In genomic region chr11:93059074-93059957, GRCh38 we compare ENCODE assay signal across 18 cellular contexts.
DNase-seq lines count a peak whose midpoint lies in the region; ATAC-seq, FAIRE-seq and TF ChIP-seq lines count a peak whose summit lies in the region.
"Had no signal": no experiment of that assay in that cellular context is flagged by ENCODE, and none has a peak within 500 bp of the region (broad histone marks: within the 10 kb centered on the region; RNA-seq: fewer than 3 reads in every experiment).

No MANE protein-coding gene starts in this region.

- peaks cover 12% of the 10 kb centered on the region for H3K4me1 Mint-ChIP-seq in activated CD4-positive, alpha-beta T cell treated with anti-CD3 and anti-CD28 coated beads for 36 hours
- no peaks in the 10 kb centered on the region for H3K4me1 Mint-ChIP-seq in T-cell

- peak overlapping the region; percentile 7 to 53; a peak in 4 of 6 replicates for H3K27ac ChIP-seq in A549
- no peak overlapping the region for H3K27ac ChIP-seq in HEK293 (ENCODE audit: extremely low read depth, low read depth, low read length)
- no peak overlapping the region for H3K27ac ChIP-seq in SK-N-MC
- H3K27ac ChIP-seq: lower lobe of right lung, psoas muscle, suprapubic skin had no signal

- H3K27me3 Mint-ChIP-seq in activated CD4-positive, alpha-beta T cell treated with anti-CD3 and anti-CD28 coated beads for 36 hours, result peaks cover 9% of the 10 kb centered on the region
- peaks cover 4 to 5% of the 10 kb centered on the region in 2 donors for H3K27me3 Mint-ChIP-seq in T-cell

- H3K4me3 ChIP-seq in A549 (no peak overlapping the region), HEK293 (ENCODE audit: low read depth, low read length) (no peak overlapping the region), SK-N-MC (no peak overlapping the region), fibroblast of villous mesenchyme (ENCODE audit: low read depth, low read length) (no peak overlapping the region)
- H3K4me3 ChIP-seq: lower lobe of right lung, psoas muscle, suprapubic skin had no signal

- WGBS in A549 (ENCODE audit: missing lambda C conversion rate), result 72% methylated on average over 6 of the region's 6 CpGs

- no peak for TF ChIP-seq CTCF in A549 (IDR thresholded peaks at IDR 0.05)
- no peak for TF ChIP-seq CTCF in HEK293 (tag by site-specific recombination; IDR thresholded peaks at IDR 0.05)
- no peak for TF ChIP-seq CTCF in fibroblast of villous mesenchyme (IDR thresholded peaks at IDR 0.05; ENCODE audit: insufficient read depth, low read depth, low read length)

- POLR2A ChIA-PET in A549 (lab: Yijun Ruan, JAX) (no interaction called here), HEK293 (lab: Yijun Ruan, JAX) (no interaction called here), T-cell (lab: Charles Lee) (no interaction called here)
- POLR2A ChIA-PET in activated CD4-positive, alpha-beta T cell treated with anti-CD3 and anti-CD28 coated beads for 36 hours (lab: Charles Lee), result no interaction called here

- intact Hi-C loops in activated CD4-positive, alpha-beta T cell treated with anti-CD3 and anti-CD28 coated beads for 36 hours (cut with DNase I, micrococcal nuclease), result loop anchor here (10.0 kb wide), 2 partner anchors 95 to 485 kb away; partner anchors contain the start of genes MTNR1B (in 1 of the 2) and SMCO4 (in 1 of the 2)

- H3K4me1 ChIP-seq in A549 (peaks cover 24% of the 10 kb centered on the region), HEK293 (ENCODE audit: control insufficient read depth, insufficient read depth, low read length) (peaks cover 3% of the 10 kb centered on the region)
- H3K4me1 ChIP-seq: lower lobe of right lung, psoas muscle, suprapubic skin had no signal

- CTCF ChIA-PET in A549 (lab: Yijun Ruan, JAX), result interaction anchor here (1.4 kb wide), 1 partner anchor 30 kb away, joined by 3 read pairs; no protein-coding TSS in a partner anchor
- CTCF ChIA-PET in HEK293 (lab: Yijun Ruan, JAX), result no interaction called here
- CTCF ChIA-PET in activated CD4-positive, alpha-beta T cell treated with anti-CD3 and anti-CD28 coated beads for 36 hours (lab: Charles Lee), result interaction anchor here (0.8 to 1.2 kb wide), 2 partner anchors 26 to 506 kb away, joined by 3 read pairs; no protein-coding TSS in a partner anchor
- CTCF ChIA-PET in T-cell (lab: Charles Lee), result no interaction called here

- no peak overlapping the region for H3K27ac Mint-ChIP-seq in activated CD4-positive, alpha-beta T cell treated with anti-CD3 and anti-CD28 coated beads for 36 hours
- H3K27ac Mint-ChIP-seq in T-cell, result no peak overlapping the region
- H3K27ac Mint-ChIP-seq: activated CD4-positive, alpha-beta T cell treated with anti-CD3 and anti-CD28 coated beads, Interleukin-2, amount 10 ng/mL, durations not matched to agents 24 days and 14 days; IgD-negative memory B cell had no signal

- H3K36me3 ChIP-seq in HEK293 (ENCODE audit: control insufficient read depth in 2 of 2, insufficient read depth in 1 of 2, low read length in 2 of 2) (no peaks in the 10 kb centered on the region), SK-N-MC (ENCODE audit: insufficient read depth, low read length) (no peaks in the 10 kb centered on the region)
- H3K36me3 ChIP-seq: lower lobe of right lung, suprapubic skin had no signal

- no peak overlapping the region for H3K4me2 ChIP-seq in A549

- no peak for TF ChIP-seq RAD21 in A549 (conservative IDR thresholded peaks at IDR 0.05 in 1 of 2, IDR thresholded peaks at IDR 0.05 in 1 of 2)

- no peak for TF ChIP-seq EP300 in A549 (IDR thresholded peaks at IDR 0.05)

- ATAC-seq in A549 (no peak), HG03175 (IDR thresholded peaks at IDR 0.05; ENCODE audit: unreplicated experiment) (no peak), T-cell (replicated peaks in 1 of 4) (no peak)
- ATAC-seq in activated CD4-positive, alpha-beta T cell treated with anti-CD3 and anti-CD28 coated beads for 36 hours, result no peak
- ATAC-seq: lower lobe of right lung, psoas muscle had no signal

- no peak for TF ChIP-seq POLR2A in A549 (IDR thresholded peaks at IDR 0.05; ENCODE audit: low read length)

- no peak overlapping the region for H3K4me3 Mint-ChIP-seq in activated CD4-positive, alpha-beta T cell treated with anti-CD3 and anti-CD28 coated beads for 36 hours
- no peak overlapping the region for H3K4me3 Mint-ChIP-seq in T-cell
- H3K4me3 Mint-ChIP-seq: activated CD4-positive, alpha-beta T cell treated with anti-CD3 and anti-CD28 coated beads, Interleukin-2, amount 10 ng/mL, durations not matched to agents 24 days and 14 days; IgD-negative memory B cell had no signal

- no peaks in the 10 kb centered on the region for H3K36me3 Mint-ChIP-seq in activated CD4-positive, alpha-beta T cell treated with anti-CD3 and anti-CD28 coated beads for 36 hours (ENCODE audit: low read depth)
- no peaks in the 10 kb centered on the region for H3K36me3 Mint-ChIP-seq in T-cell
- H3K36me3 Mint-ChIP-seq: IgD-negative memory B cell had no signal

- H3K9me3 ChIP-seq in A549 (peaks cover 5% of the 10 kb centered on the region; the same call in 2 of the 3 replicates), HEK293 (ENCODE audit: control insufficient read depth, insufficient read depth, low read depth, low read length) (no peaks in the 10 kb centered on the region), SK-N-MC (ENCODE audit: low read depth, low read length) (no peaks in the 10 kb centered on the region)
- H3K9me3 ChIP-seq: lower lobe of right lung, psoas muscle, suprapubic skin had no signal

- no peak for DNase-seq in A549 (ENCODE audit: low read depth in 1 of 2, low spot score in 1 of 2)
- peak; percentile 22 for DNase-seq in SK-N-MC (ENCODE audit: low read depth, low spot score)
- peak; percentile 97 for DNase-seq in fibroblast of villous mesenchyme (ENCODE audit: low read depth)
- no peak for DNase-seq in activated CD4-positive, alpha-beta T cell treated with anti-CD3 and anti-CD28 coated beads for 36 hours
- no peak for DNase-seq in NCI-H1694 (lab: John Stamatoyannopoulos, UW)
- no peak for DNase-seq in T-cell
- DNase-seq: activated CD4-positive, alpha-beta T cell treated with anti-CD3 and anti-CD28 coated beads, Interleukin-2, amount 10 ng/mL, durations not matched to agents 24 days and 14 days; activated effector memory CD4-positive, alpha-beta T cell treated with Interleukin-2 at 50 U/mL for 16 hours; cortex of kidney; H7; head of caudate nucleus; lower lobe of right lung; NCI-H82; psoas muscle had no signal

- no peak for FAIRE-seq in A549 (lab: Jason Lieb, UNC)

- no peak overlapping the region for H3K9ac ChIP-seq in SK-N-MC (ENCODE audit: insufficient read length)

- H3K9me3 Mint-ChIP-seq in activated CD4-positive, alpha-beta T cell treated with anti-CD3 and anti-CD28 coated beads for 36 hours (ENCODE audit: low read depth), result peaks cover 3% of the 10 kb centered on the region
- H3K9me3 Mint-ChIP-seq in T-cell, result peaks cover 0 to 2% (median 0%) of the 10 kb centered on the region in 3 donors
- H3K9me3 Mint-ChIP-seq: activated CD4-positive, alpha-beta T cell treated with anti-CD3 and anti-CD28 coated beads, Interleukin-2, amount 10 ng/mL, durations not matched to agents 24 days and 14 days had no signal

TF ChIP-seq in A549, 52 proteins besides CTCF, POLR2A, EP300 and RAD21 (continues in another document):
- TF ChIP-seq PBX3 (IDR thresholded peaks at IDR 0.05) (no peak), BHLHE40 (IDR thresholded peaks at IDR 0.05; ENCODE audit: low read depth, low read length) (no peak), CHD4 (IDR thresholded peaks at IDR 0.05; ENCODE audit: borderline replicate concordance) (no peak), HEYL (CRISPR knock-in tag; IDR thresholded peaks at IDR 0.05) (no peak), KDM1A (IDR thresholded peaks at IDR 0.05; ENCODE audit: low read depth) (no peak), MAFK (IDR thresholded peaks at IDR 0.05; ENCODE audit: partially characterized antibody) (no peak)

TF ChIP-seq in HEK293, 187 proteins besides CTCF, POLR2A, EP300 and RAD21:
- TF ChIP-seq ZNF112 (tag by site-specific recombination; IDR thresholded peaks at IDR 0.05), result no peak
- no peak; the same call in 1 of the 2 replicates for TF ChIP-seq TCF7L2 (IDR thresholded peaks at IDR 0.05; ENCODE audit: borderline replicate concordance, low read depth, low read length)
- TF ChIP-seq ZNF585B (tag by site-specific recombination; IDR thresholded peaks at IDR 0.05), result no peak
- no peak for TF ChIP-seq ZNF366 (tag by site-specific recombination; conservative IDR thresholded peaks at IDR 0.05)
- TF ChIP-seq ZNF335 (tag by site-specific recombination; conservative IDR thresholded peaks at IDR 0.05), result peak; percentile 88
- no peak for TF ChIP-seq ZFP37 (tag by site-specific recombination; IDR thresholded peaks at IDR 0.05)
- no peak for TF ChIP-seq ZNF391 (tag by site-specific recombination; IDR thresholded peaks at IDR 0.05; ENCODE audit: borderline replicate concordance, low read depth)
- TF ChIP-seq PRDM6 (tag by site-specific recombination; IDR thresholded peaks at IDR 0.05), result 0 out of 2 replicates have a peak, but pooled peaks have one; percentile 13
- TF ChIP-seq TRIM28 (IDR thresholded peaks at IDR 0.05; ENCODE audit: borderline replicate concordance, low read length), result 0 out of 2 replicates have a peak, but pooled peaks have one; percentile 16
- TF ChIP-seq MYNN (tag by site-specific recombination; IDR thresholded peaks at IDR 0.05; ENCODE audit: borderline replicate concordance), result 0 out of 2 replicates have a peak, but pooled peaks have one; percentile 43
- no peak for TF ChIP-seq KLF10 (tag by site-specific recombination; IDR thresholded peaks at IDR 0.05)
- TF ChIP-seq ZNF624 (tag by site-specific recombination; IDR thresholded peaks at IDR 0.05), result no peak

Comparison
In these comparisons a context has a peak if more than half of its experiments do, and no peak if none do; other contexts are left out.
1. DNase-seq: peak in SK-N-MC (single experiment) and fibroblast of villous mesenchyme (single experiment); none in A549 (0 of 2), activated CD4-positive, alpha-beta T cell treated with anti-CD3 and anti-CD28 coated beads for 36 hours (single experiment), NCI-H1694 (single experiment) and T-cell (0 of 34).
2. H3K27ac ChIP-seq: peak in A549 (2 of 2); none in HEK293 (single experiment) and SK-N-MC (single experiment).
3. CTCF ChIA-PET loops: an anchor here in A549 (1.4 kb wide) and activated CD4-positive, alpha-beta T cell treated with anti-CD3 and anti-CD28 coated beads for 36 hours (0.8 to 1.2 kb wide); none called in HEK293 and T-cell.